In the genomic region with DNA sequence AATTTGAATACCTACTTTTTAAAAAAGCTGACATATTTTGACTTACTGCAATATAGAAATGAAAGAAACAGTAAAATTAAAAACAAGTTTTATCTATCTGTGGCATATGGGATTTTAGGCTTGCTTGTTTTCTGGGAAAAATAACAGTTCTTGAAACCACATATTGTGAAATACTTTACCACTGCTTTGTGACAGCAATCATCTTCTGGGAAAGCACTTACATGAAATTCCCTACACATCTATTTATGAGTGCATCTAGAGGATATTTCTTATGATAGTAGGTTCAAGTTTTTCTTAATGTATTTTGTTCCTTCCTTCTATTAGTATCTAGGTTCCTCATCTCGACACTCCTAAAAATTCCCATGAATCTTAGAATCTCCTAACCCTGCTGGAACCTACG, we compare ENCODE assay signal across 15 cellular contexts.
DNase-seq lines count a peak whose midpoint lies in the region; ATAC-seq and TF ChIP-seq lines count a peak whose summit lies in the region.
"Had no signal": no experiment of that assay in that cellular context is flagged by ENCODE, and none has a peak within 500 bp of the region (broad histone marks: within the 10 kb centered on the region; RNA-seq: fewer than 3 reads in every experiment).

No MANE protein-coding gene starts in this region.

- peaks cover 0 to 28% of the 10 kb centered on the region in 2 donors for H3K36me3 ChIP-seq in psoas muscle (ENCODE audit: insufficient read depth in 1 of 2, low read depth in 1 of 2)

- WGBS in psoas muscle, 3 donors = 84 to 92% (median 85%) methylated on average over 2 of the region's 2 CpGs

- peaks cover under 1% of the 10 kb centered on the region for H3K4me1 ChIP-seq in psoas muscle

- ATAC-seq in CD4-positive, alpha-beta T cell (ENCODE audit: poor library complexity) = no peak
- no peak for ATAC-seq in psoas muscle
- no peak for ATAC-seq in GM21528 (IDR thresholded peaks at IDR 0.05; ENCODE audit: low FRiP score, unreplicated experiment)
- ATAC-seq in GM21390 (IDR thresholded peaks at IDR 0.05; ENCODE audit: unreplicated experiment) = no peak

- no peak overlapping the region for H3K4me3 ChIP-seq in AG04449 (ENCODE audit: low read depth, low read length)
- no peak overlapping the region for H3K4me3 ChIP-seq in psoas muscle
- H3K4me3 ChIP-seq: Peyer's patch, transverse colon had no signal

- no peaks in the 10 kb centered on the region for H3K9me3 Mint-ChIP-seq in CD4-positive, alpha-beta T cell
- peaks cover 9% of the 10 kb centered on the region for H3K9me3 Mint-ChIP-seq in activated T-helper 1 cell treated with anti-CD3 and anti-CD28 coated beads, Interleukin-12 subunit alpha, Interleukin-12 subunit beta, Interleukin-2, Interleukin-4 antibody, amounts not matched to agents 30 ng/mL and 10 ng/mL and 1 ng/mL, durations not matched to agents 14 hours and 24 hours and 36 hours
- H3K9me3 Mint-ChIP-seq: CD14-positive monocyte had no signal

- no peaks in the 10 kb centered on the region for H3K27me3 Mint-ChIP-seq in CD4-positive, alpha-beta T cell
- H3K27me3 Mint-ChIP-seq in activated T-helper 1 cell treated with anti-CD3 and anti-CD28 coated beads, Interleukin-12 subunit alpha, Interleukin-12 subunit beta, Interleukin-2, Interleukin-4 antibody, amounts not matched to agents 30 ng/mL and 10 ng/mL and 1 ng/mL, durations not matched to agents 14 hours and 24 hours and 36 hours (ENCODE audit: insufficient read depth) = no peaks in the 10 kb centered on the region
- H3K27me3 Mint-ChIP-seq: progenitor cell of endocrine pancreas had no signal

- peaks cover 29% of the 10 kb centered on the region for H3K4me1 Mint-ChIP-seq in CD4-positive, alpha-beta T cell (ENCODE audit: low read depth)
- H3K4me1 Mint-ChIP-seq in activated T-helper 1 cell treated with anti-CD3 and anti-CD28 coated beads, Interleukin-12 subunit alpha, Interleukin-12 subunit beta, Interleukin-2, Interleukin-4 antibody, amounts not matched to agents 30 ng/mL and 10 ng/mL and 1 ng/mL, durations not matched to agents 14 hours and 24 hours and 36 hours (ENCODE audit: low read depth) = peaks cover 38% of the 10 kb centered on the region

- no peaks in the 10 kb centered on the region for H3K9me3 ChIP-seq in CD4-positive, alpha-beta T cell (ENCODE audit: control insufficient read depth, low read length)
- H3K9me3 ChIP-seq in psoas muscle = no peaks in the 10 kb centered on the region
- H3K9me3 ChIP-seq: Peyer's patch, transverse colon had no signal

- intact Hi-C loops in CD4-positive, alpha-beta T cell (cut with DNase I, micrococcal nuclease) = no loop called here
- intact Hi-C loops in activated T-helper 1 cell treated with anti-CD3 and anti-CD28 coated beads, Interleukin-12 subunit alpha, Interleukin-12 subunit beta, Interleukin-2, Interleukin-4 antibody, amounts not matched to agents 30 ng/mL and 10 ng/mL and 1 ng/mL, durations not matched to agents 14 hours and 24 hours and 36 hours (cut with micrococcal nuclease) = no loop called here
- intact Hi-C loops in psoas muscle (cut with DNase I) = no loop called here

- CTCF ChIA-PET in AG04449 (lab: Yijun Ruan, JAX) = no interaction called here
- CTCF ChIA-PET in CD4-positive, alpha-beta T cell (lab: Charles Lee) = no interaction called here

- peak overlapping the region; percentile 4 for H3K27ac Mint-ChIP-seq in CD4-positive, alpha-beta T cell
- peak overlapping the region; percentile 78 for H3K27ac Mint-ChIP-seq in activated T-helper 1 cell treated with anti-CD3 and anti-CD28 coated beads, Interleukin-12 subunit alpha, Interleukin-12 subunit beta, Interleukin-2, Interleukin-4 antibody, amounts not matched to agents 30 ng/mL and 10 ng/mL and 1 ng/mL, durations not matched to agents 14 hours and 24 hours and 36 hours
- H3K27ac Mint-ChIP-seq: progenitor cell of endocrine pancreas had no signal

- peaks cover 56% of the 10 kb centered on the region for H3K36me3 Mint-ChIP-seq in CD4-positive, alpha-beta T cell (ENCODE audit: low read depth)
- H3K36me3 Mint-ChIP-seq in activated T-helper 1 cell treated with anti-CD3 and anti-CD28 coated beads, Interleukin-12 subunit alpha, Interleukin-12 subunit beta, Interleukin-2, Interleukin-4 antibody, amounts not matched to agents 30 ng/mL and 10 ng/mL and 1 ng/mL, durations not matched to agents 14 hours and 24 hours and 36 hours (ENCODE audit: low read depth) = peaks cover 28% of the 10 kb centered on the region

- no peaks in the 10 kb centered on the region for H3K27me3 ChIP-seq in CD4-positive, alpha-beta T cell (ENCODE audit: control insufficient read depth, insufficient read depth, low read length)
- no peaks in the 10 kb centered on the region for H3K27me3 ChIP-seq in psoas muscle (ENCODE audit: insufficient read depth in 3 of 3, low read length in 2 of 3)
- H3K27me3 ChIP-seq: Peyer's patch, transverse colon had no signal

- H3K27ac ChIP-seq in CD4-positive, alpha-beta T cell (ENCODE audit: low read depth, low read length) = no peak overlapping the region
- no peak overlapping the region for H3K27ac ChIP-seq in psoas muscle
- H3K27ac ChIP-seq: Peyer's patch, transverse colon had no signal

- H3K4me3 Mint-ChIP-seq in CD4-positive, alpha-beta T cell = no peak overlapping the region
- peak overlapping the region; percentile 13 for H3K4me3 Mint-ChIP-seq in activated T-helper 1 cell treated with anti-CD3 and anti-CD28 coated beads, Interleukin-12 subunit alpha, Interleukin-12 subunit beta, Interleukin-2, Interleukin-4 antibody, amounts not matched to agents 30 ng/mL and 10 ng/mL and 1 ng/mL, durations not matched to agents 14 hours and 24 hours and 36 hours
- H3K4me3 Mint-ChIP-seq: CD14-positive monocyte had no signal

- DNase-seq in AG04449 (ENCODE audit: low read depth, low spot score) (peak; percentile 53), fibroblast of peridontal ligament (ENCODE audit: extremely low read depth) (peak; percentile 88), psoas muscle (no peak), RPMI8226 (no peak)
- no peak for DNase-seq in CD4-positive, alpha-beta T cell
- no peak for DNase-seq in activated T-helper 1 cell treated with anti-CD3 and anti-CD28 coated beads, Interleukin-12 subunit alpha, Interleukin-12 subunit beta, Interleukin-2, Interleukin-4 antibody, amounts not matched to agents 30 ng/mL and 10 ng/mL and 1 ng/mL, durations not matched to agents 14 hours and 24 hours and 36 hours (ENCODE audit: low spot score)
- DNase-seq: activated effector memory CD4-positive, alpha-beta T cell treated with anti-CD3 and anti-CD28 coated beads, Interleukin-2, amount 50 U/mL, for 16 hours; NCI-H2081; NCI-H748 treated with DMSO at 0.1 percent for 48 hours; Peyer's patch; transverse colon had no signal

- TF ChIP-seq CTCF in AG04449 (IDR thresholded peaks at IDR 0.05; ENCODE audit: insufficient read depth, low read length, missing control alignments) (no peak), psoas muscle (IDR thresholded peaks at IDR 0.05) (no peak)
- no peak for TF ChIP-seq CTCF in CD4-positive, alpha-beta T cell (IDR thresholded peaks at IDR 0.05)

- POLR2A ChIA-PET in AG04449 (lab: Yijun Ruan, JAX) = no interaction called here
- POLR2A ChIA-PET in CD4-positive, alpha-beta T cell (lab: Charles Lee) = no interaction called here

Comparison
In these comparisons a context has a peak if more than half of its experiments do, and no peak if none do; other contexts are left out.
1. DNase-seq: peak in AG04449 (single experiment) and fibroblast of peridontal ligament (single experiment); none in CD4-positive, alpha-beta T cell (0 of 10), activated T-helper 1 cell treated with anti-CD3 and anti-CD28 coated beads, Interleukin-12 subunit alpha, Interleukin-12 subunit beta, Interleukin-2, Interleukin-4 antibody, amounts not matched to agents 30 ng/mL and 10 ng/mL and 1 ng/mL, durations not matched to agents 14 hours and 24 hours and 36 hours (single experiment), psoas muscle (0 of 2) and RPMI8226 (single experiment).